In genomic region chr1:169697769-169698168, GRCh38 we compare ENCODE assay signal across 13 cellular contexts. TPM values are rescaled to one million over a fixed set of nuclear protein-coding genes. Genes with fewer than 3 reads are reported as not detected.
A peak's percentile ranks its signal among the peaks of the same experiment; 100 is the strongest.
DNase-seq lines count a peak whose midpoint lies in the region; ATAC-seq and TF ChIP-seq lines count a peak whose summit lies in the region.
"Had no signal": no experiment of that assay in that cellular context is flagged by ENCODE, and none has a peak within 500 bp of the region (broad histone marks: within the 10 kb centered on the region; RNA-seq: fewer than 3 reads in every experiment).

No MANE protein-coding gene starts in this region.

- H3K4me3 ChIP-seq in CD4-positive, alpha-beta memory T cell (ENCODE audit: low read length in 2 of 2) = no peak overlapping the region
- no peak overlapping the region for H3K4me3 ChIP-seq in uterus
- H3K4me3 ChIP-seq in prostate gland = no peak overlapping the region
- H3K4me3 ChIP-seq: lung, right atrium auricular region had no signal

- DNase-seq in CD4-positive, alpha-beta memory T cell = no peak
- DNase-seq in activated naive CD8-positive, alpha-beta T cell treated with anti-CD3 and anti-CD28 coated beads for 36 hours = no peak
- DNase-seq in uterus (no peak), prostate gland (ENCODE audit: low spot score) (no peak), cerebellar cortex (ENCODE audit: low spot score) (no peak), LoVo (ENCODE audit: low spot score) (no peak)
- DNase-seq: central memory CD4-positive, alpha-beta T cell; NCI-H1105 treated with DMSO at 0.1 percent for 48 hours had no signal

- peak; percentile 46 for ATAC-seq in GM19035 (IDR thresholded peaks at IDR 0.05; ENCODE audit: unreplicated experiment)
- peak; percentile 34 for ATAC-seq in HG03460 (IDR thresholded peaks at IDR 0.05; ENCODE audit: unreplicated experiment)

- H3K27ac Mint-ChIP-seq in CD4-positive, alpha-beta memory T cell = peak overlapping the region in 5 of 7 donors; percentile 50 to 92 (median 82)
- peak overlapping the region; percentile 85 for H3K27ac Mint-ChIP-seq in activated naive CD8-positive, alpha-beta T cell treated with anti-CD3 and anti-CD28 coated beads for 36 hours

- H3K36me3 ChIP-seq in CD4-positive, alpha-beta memory T cell (ENCODE audit: insufficient read depth, low read length) = peaks cover 11% of the 10 kb centered on the region
- H3K36me3 ChIP-seq in uterus = no peaks in the 10 kb centered on the region
- H3K36me3 ChIP-seq in prostate gland = no peaks in the 10 kb centered on the region
- H3K36me3 ChIP-seq: right atrium auricular region had no signal

- peaks cover 80 to 95% (median 86%) of the 10 kb centered on the region in 4 donors for H3K4me1 Mint-ChIP-seq in CD4-positive, alpha-beta memory T cell
- peaks cover 92% of the 10 kb centered on the region for H3K4me1 Mint-ChIP-seq in activated naive CD8-positive, alpha-beta T cell treated with anti-CD3 and anti-CD28 coated beads for 36 hours

- peak overlapping the region in 2 of 8 donors; percentile 6 to 18 for H3K4me3 Mint-ChIP-seq in CD4-positive, alpha-beta memory T cell
- H3K4me3 Mint-ChIP-seq in activated naive CD8-positive, alpha-beta T cell treated with anti-CD3 and anti-CD28 coated beads for 36 hours = no peak overlapping the region

- H3K9me3 ChIP-seq in CD4-positive, alpha-beta memory T cell (ENCODE audit: control insufficient read depth in 1 of 2, low read length in 2 of 2) = no peaks in the 10 kb centered on the region
- H3K9me3 ChIP-seq in uterus = no peaks in the 10 kb centered on the region
- no peaks in the 10 kb centered on the region for H3K9me3 ChIP-seq in prostate gland
- H3K9me3 ChIP-seq: right atrium auricular region had no signal

- 90% methylated on average over 1 of the region's 1 CpG for WGBS in prostate gland

- no peaks in the 10 kb centered on the region for H3K27me3 Mint-ChIP-seq in CD4-positive, alpha-beta memory T cell
- no peaks in the 10 kb centered on the region for H3K27me3 Mint-ChIP-seq in activated naive CD8-positive, alpha-beta T cell treated with anti-CD3 and anti-CD28 coated beads for 36 hours

- intact Hi-C loops in CD4-positive, alpha-beta memory T cell (cut with micrococcal nuclease) = loop anchor here (10.0 kb wide), 4 partner anchors 213 to 1523 kb away; partner anchors contain the start of genes BLZF1, NME7, SLC19A2 and TIPRL
- intact Hi-C loops in uterus (cut with DNase I; ENCODE audit: low total_unique reads) = no loop called here
- intact Hi-C loops in prostate gland (cut with DNase I) = no loop called here

- H3K4me1 ChIP-seq in CD4-positive, alpha-beta memory T cell (ENCODE audit: insufficient read depth, low read length) = peaks cover 100% of the 10 kb centered on the region
- H3K4me1 ChIP-seq in uterus (no peaks in the 10 kb centered on the region), prostate gland (replicated peaks) (no peaks in the 10 kb centered on the region)
- H3K4me1 ChIP-seq: right atrium auricular region had no signal

- H3K27me3 ChIP-seq in CD4-positive, alpha-beta memory T cell (ENCODE audit: insufficient read depth, low read length) = no peaks in the 10 kb centered on the region
- H3K27me3 ChIP-seq in uterus = no peaks in the 10 kb centered on the region
- no peaks in the 10 kb centered on the region for H3K27me3 ChIP-seq in prostate gland (replicated peaks; ENCODE audit: insufficient read depth)
- H3K27me3 ChIP-seq: right atrium auricular region had no signal

- CTCF ChIA-PET in CD4-positive, alpha-beta memory T cell (lab: Charles Lee; ENCODE audit: partially characterized antibody) = interaction anchor here (6.6 to 6.9 kb wide), 3 partner anchors 10 to 96 kb away, joined by 52 to 209 read pairs (median 85); no protein-coding TSS in a partner anchor

- no peak for TF ChIP-seq POLR2A in uterus (IDR thresholded peaks at IDR 0.05)
- no peak for TF ChIP-seq POLR2A in prostate gland (IDR thresholded peaks at IDR 0.05)

- H3K9me3 Mint-ChIP-seq in CD4-positive, alpha-beta memory T cell = no peaks in the 10 kb centered on the region
- peaks cover 5% of the 10 kb centered on the region for H3K9me3 Mint-ChIP-seq in activated naive CD8-positive, alpha-beta T cell treated with anti-CD3 and anti-CD28 coated beads for 36 hours

- peaks cover 51 to 53% of the 10 kb centered on the region in 2 donors for H3K36me3 Mint-ChIP-seq in CD4-positive, alpha-beta memory T cell
- peaks cover 78% of the 10 kb centered on the region for H3K36me3 Mint-ChIP-seq in activated naive CD8-positive, alpha-beta T cell treated with anti-CD3 and anti-CD28 coated beads for 36 hours

- TF ChIP-seq CTCF in uterus (IDR thresholded peaks at IDR 0.05) = no peak
- TF ChIP-seq CTCF in prostate gland (IDR thresholded peaks at IDR 0.05) = no peak

- POLR2A ChIA-PET in CD4-positive, alpha-beta memory T cell (lab: Charles Lee; ENCODE audit: partially characterized antibody) = interaction anchor here (1.1 to 9.5 kb wide), 5 partner anchors 7 to 96 kb away, joined by 3 to 248 read pairs (median 7); no protein-coding TSS in a partner anchor

- no peak overlapping the region for H3K27ac ChIP-seq in CD4-positive, alpha-beta memory T cell (ENCODE audit: low read depth, low read length)
- H3K27ac ChIP-seq in uterus (no peak overlapping the region), prostate gland (no peak overlapping the region)
- H3K27ac ChIP-seq: right atrium auricular region had no signal

RNA-seq across cellular contexts. Expression of gene SELL, which starts 13.7 kb away (rescaled TPM):
- total RNA-seq in CD4-positive, alpha-beta memory T cell = 100 to 1,000 TPM; 378 to 396 TPM
- 1,000 to 10,000 TPM in 1 of 2 donors, 100 to 1,000 TPM in 1; 876 to 1,603 TPM for polyA plus RNA-seq in CD4-positive, alpha-beta memory T cell
- 100 to 1,000 TPM; 110 to 111 TPM for total RNA-seq in activated naive CD8-positive, alpha-beta T cell treated with anti-CD3 and anti-CD28 coated beads for 36 hours
- total RNA-seq in uterus (1 to 10 TPM in 1 of 4 donors, under 1 TPM in 2, not detected in 1; 0.29 to 2.6 (median 0.70) TPM), prostate gland (1 to 10 TPM; 1.3 to 4.8 TPM)

RNA-seq across cellular contexts. Expression of gene SELE, which starts 36.1 kb away (rescaled TPM):
- total RNA-seq in CD4-positive, alpha-beta memory T cell = not detected
- not detected for polyA plus RNA-seq in CD4-positive, alpha-beta memory T cell
- not detected for total RNA-seq in activated naive CD8-positive, alpha-beta T cell treated with anti-CD3 and anti-CD28 coated beads for 36 hours
- total RNA-seq in uterus = 1 to 10 TPM in 2 of 4 donors, under 1 TPM in 2; under 0.01 to 7.9 (median 3.2) TPM
- total RNA-seq in prostate gland = 1 to 10 TPM; 1.7 to 3.0 TPM
- total RNA-seq: activated CD8-positive, alpha-beta memory T cell treated with anti-CD3 and anti-CD28 coated beads for 36 hours had no signal

Comparison
In these comparisons a context has a peak if more than half of its experiments do, and no peak if none do; other contexts are left out.
1. RNA of gene SELL, which starts 13.7 kb away (total RNA-seq): 378 to 396 TPM in CD4-positive, alpha-beta memory T cell and 110 to 111 TPM in activated naive CD8-positive, alpha-beta T cell treated with anti-CD3 and anti-CD28 coated beads for 36 hours; 1.3 to 4.8 TPM in prostate gland and 0.29 to 2.6 TPM in uterus; every median in the first group is over 10 times any median in the second.